8 cellular contexts compared by ENCODE assay signal in genomic region chr12:6201199-6201608, GRCh38. TPM values are rescaled to one million over a fixed set of nuclear protein-coding genes. Genes with fewer than 3 reads are reported as not detected.
A peak's percentile ranks its signal among the peaks of the same experiment; 100 is the strongest.
DNase-seq lines count a peak whose midpoint lies in the region; ATAC-seq and TF ChIP-seq lines count a peak whose summit lies in the region.

No MANE protein-coding gene starts in this region.

- no peaks in the 10 kb centered on the region for H3K36me3 Mint-ChIP-seq in neural progenitor cell

- H4K20me1 ChIP-seq in GM23248 (ENCODE audit: insufficient read depth) (no peaks in the 10 kb centered on the region), OCI-LY1 (ENCODE audit: insufficient read depth, low read length) (no peaks in the 10 kb centered on the region), neural progenitor cell (ENCODE audit: low read depth) (peaks cover 9% of the 10 kb centered on the region)

- H3K27me3 ChIP-seq in GM23248 (replicated peaks; ENCODE audit: insufficient read depth) (no peaks in the 10 kb centered on the region), OCI-LY1 (ENCODE audit: insufficient read depth, low read length) (no peaks in the 10 kb centered on the region), neural progenitor cell (peaks cover 71% of the 10 kb centered on the region)

- peaks cover 47% of the 10 kb centered on the region for H3K27me3 Mint-ChIP-seq in neural progenitor cell (ENCODE audit: insufficient read depth, low read depth)

- no peaks in the 10 kb centered on the region for H3K9me2 ChIP-seq in GM23248 (ENCODE audit: insufficient read depth)
- H3K9me2 ChIP-seq in OCI-LY1 (ENCODE audit: low read depth, low read length): no peaks in the 10 kb centered on the region

- in situ Hi-C loops in GM23248 (cut with MboI): no loop called here

- H3K9ac ChIP-seq in GM23248 (peak overlapping the region; percentile 73), OCI-LY1 (ENCODE audit: low read length) (peak overlapping the region; percentile 81), neural progenitor cell (no peak overlapping the region)

- H3K27ac Mint-ChIP-seq in neural progenitor cell: no peak overlapping the region

- H3K27ac ChIP-seq in GM23248 (no peak overlapping the region), OCI-LY1 (ENCODE audit: low read depth, low read length, poor library complexity, severe bottlenecking) (peak overlapping the region; percentile 85), epithelial cell of prostate (peak overlapping the region; percentile 84), neural progenitor cell (no peak overlapping the region)

- DNase-seq in GM23248 (no peak), epithelial cell of prostate (ENCODE audit: low read depth, low spot score) (no peak), neural progenitor cell (ENCODE audit: low spot score) (peak; percentile 35), NCI-H226 (no peak), HPDE6-E6E7 (ENCODE audit: extremely low spot score) (no peak)

- H2AFZ ChIP-seq in GM23248: peak overlapping the region; percentile 81
- H2AFZ ChIP-seq in OCI-LY1 (ENCODE audit: low read length): no peak overlapping the region
- H2AFZ ChIP-seq in neural progenitor cell (replicated peaks): peak overlapping the region; percentile 27

- H3K4me2 ChIP-seq in GM23248 (ENCODE audit: unreplicated experiment) (peak overlapping the region; percentile 67), OCI-LY1 (ENCODE audit: low read length) (peak overlapping the region; percentile 69), neural progenitor cell (peak overlapping the region; percentile 87)

- no peaks in the 10 kb centered on the region for H3K9me3 ChIP-seq in GM23248 (ENCODE audit: low read depth)
- H3K9me3 ChIP-seq in OCI-LY1 (ENCODE audit: low read length): no peaks in the 10 kb centered on the region
- H3K9me3 ChIP-seq in neural progenitor cell (ENCODE audit: low read depth): no peaks in the 10 kb centered on the region

- WGBS in GM23248 (ENCODE audit: low coverage in 1 of 2, low lambda C conversion rate in 2 of 2, missing lambda C conversion rate in 2 of 2), 2 experiments: 20% methylated on average over 14 to 15 of the region's 15 CpGs

- no peaks in the 10 kb centered on the region; the same call in 1 of the 2 replicates for H3F3A ChIP-seq in GM23248 (ENCODE audit: insufficient read depth)
- no peaks in the 10 kb centered on the region for H3F3A ChIP-seq in OCI-LY1 (ENCODE audit: insufficient read depth, low read length)
- H3F3A ChIP-seq in neural progenitor cell (ENCODE audit: low read depth): peaks cover 47% of the 10 kb centered on the region

- H3K36me3 ChIP-seq in GM23248 (ENCODE audit: low read depth) (no peaks in the 10 kb centered on the region), OCI-LY1 (ENCODE audit: insufficient read depth, low read length) (no peaks in the 10 kb centered on the region), neural progenitor cell (no peaks in the 10 kb centered on the region)

- no peak for ATAC-seq in GM18873 (IDR thresholded peaks at IDR 0.05; ENCODE audit: low FRiP score, unreplicated experiment)
- no peak for ATAC-seq in GM19328 (IDR thresholded peaks at IDR 0.05; ENCODE audit: unreplicated experiment)

- no peaks in the 10 kb centered on the region for H3K9me3 Mint-ChIP-seq in neural progenitor cell

- peak overlapping the region; percentile 82 for H3K4me3 Mint-ChIP-seq in neural progenitor cell

- peaks cover 57% of the 10 kb centered on the region for H3K4me1 Mint-ChIP-seq in neural progenitor cell

- H3K4me3 ChIP-seq in GM23248: peak overlapping the region; percentile 73
- H3K4me3 ChIP-seq in OCI-LY1 (ENCODE audit: low read depth, low read length, poor library complexity, severe bottlenecking): peak overlapping the region; percentile 74
- H3K4me3 ChIP-seq in neural progenitor cell: peak overlapping the region; percentile 65

- TF ChIP-seq CTCF in OCI-LY1 (IDR thresholded peaks at IDR 0.05; ENCODE audit: low read length) (no peak), neural progenitor cell (IDR thresholded peaks at IDR 0.05) (no peak)

- peaks cover 4% of the 10 kb centered on the region; the same call in 1 of the 2 replicates for H3K4me1 ChIP-seq in GM23248 (ENCODE audit: insufficient read depth)
- H3K4me1 ChIP-seq in OCI-LY1 (ENCODE audit: insufficient read depth, low read length, severe bottlenecking): peaks cover 73% of the 10 kb centered on the region
- H3K4me1 ChIP-seq in neural progenitor cell: peaks cover 42% of the 10 kb centered on the region

- H3K79me2 ChIP-seq in GM23248 (ENCODE audit: insufficient read depth): no peaks in the 10 kb centered on the region
- 0 out of 2 replicates have a peak, but pooled peaks cover 10% of the 10 kb centered on the region for H3K79me2 ChIP-seq in OCI-LY1 (ENCODE audit: insufficient read depth, low read length)
- H3K79me2 ChIP-seq in neural progenitor cell (ENCODE audit: low read depth): no peaks in the 10 kb centered on the region

RNA-seq across cellular contexts. Expression of gene CD9, which starts 1.0 kb away (rescaled TPM):
- total RNA-seq in GM23248 (2014; rRNA removed; shearing (Covaris generic)): 24.7 and 28.6 TPM in 2 replicates
- 45.1 and 46.9 TPM in 2 replicates for polyA plus RNA-seq in GM23248 (2016; fragmentation: Nextera tagmentation; extraction: Ambion mirVana)
- 3.1 and 3.6 TPM in 2 replicates for total RNA-seq in neural progenitor cell (ENCODE audit: low replicate concordance)

Comparison
In these comparisons a context has a peak if more than half of its experiments do, and no peak if none do; other contexts are left out.
1. H3K27ac ChIP-seq: peak in OCI-LY1 (single experiment) and epithelial cell of prostate (single experiment); none in GM23248 (single experiment) and neural progenitor cell (single experiment).
2. Peak in every context shown above with its lines, with median percentiles within 50 percentile points of each other: H3K4me2 ChIP-seq and H3K4me3 ChIP-seq.